16 cellular contexts compared by ENCODE assay signal in the genomic region with DNA sequence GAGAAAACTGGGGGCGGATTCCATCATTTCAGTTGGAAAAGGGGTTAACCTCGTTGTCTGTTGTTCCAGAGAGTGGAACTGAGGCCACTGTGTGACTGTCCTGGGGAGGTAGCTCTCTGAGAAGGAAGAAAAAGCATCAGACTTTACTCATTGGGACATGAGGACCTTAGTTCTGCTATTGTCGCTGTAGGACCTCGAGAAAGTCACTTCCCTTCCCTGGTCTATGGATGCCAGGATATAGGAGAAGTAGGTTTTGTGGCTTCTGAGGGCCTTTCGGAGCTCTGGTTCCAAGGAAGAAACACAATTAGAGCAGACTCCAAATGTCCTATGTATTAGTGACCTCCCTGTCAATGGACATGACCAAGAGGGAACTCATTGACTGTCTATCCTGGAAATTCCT. TPM values are rescaled to one million over a fixed set of nuclear protein-coding genes. Genes with fewer than 3 reads are reported as not detected.
DNase-seq lines count a peak whose midpoint lies in the region; ATAC-seq and TF ChIP-seq lines count a peak whose summit lies in the region.
"Had no signal": no experiment of that assay in that cellular context is flagged by ENCODE, and none has a peak within 500 bp of the region (broad histone marks: within the 10 kb centered on the region; RNA-seq: fewer than 3 reads in every experiment).

No MANE protein-coding gene starts in this region.

- no peaks in the 10 kb centered on the region for H3K36me3 ChIP-seq in adrenal gland (replicated peaks in 1 of 2)
- no peaks in the 10 kb centered on the region for H3K36me3 ChIP-seq in gastrocnemius medialis
- H3K36me3 ChIP-seq: upper lobe of left lung had no signal

- H3K4me3 ChIP-seq in adrenal gland (no peak overlapping the region), gastrocnemius medialis (peak overlapping the region in 3 of 4 donors; percentile 33 to 40 (median 37))
- H3K4me3 ChIP-seq: upper lobe of left lung had no signal

- H3K27ac Mint-ChIP-seq in activated CD4-positive, alpha-beta T cell treated with anti-CD3 and anti-CD28 coated beads, Interleukin-2, amount 10 ng/mL, durations not matched to agents 24 days and 14 days: peak overlapping the region; percentile 100
- peak overlapping the region; percentile 83 for H3K27ac Mint-ChIP-seq in HFFc6
- H3K27ac Mint-ChIP-seq: WTC11 had no signal

- H3K4me1 Mint-ChIP-seq in activated CD4-positive, alpha-beta T cell treated with anti-CD3 and anti-CD28 coated beads, Interleukin-2, amount 10 ng/mL, durations not matched to agents 24 days and 14 days: peaks cover 68% of the 10 kb centered on the region
- H3K4me1 Mint-ChIP-seq in HFFc6 (ENCODE audit: low read depth): peaks cover 27% of the 10 kb centered on the region; the same call in 1 of the 2 replicates
- H3K4me1 Mint-ChIP-seq: WTC11 had no signal

- TF ChIP-seq CTCF in HFFc6 (IDR thresholded peaks at IDR 0.05) (no peak), adrenal gland (IDR thresholded peaks at IDR 0.05) (no peak), gastrocnemius medialis (IDR thresholded peaks at IDR 0.05 in 4 of 5, conservative IDR thresholded peaks at IDR 0.05 in 1 of 5) (no peak)

- H3K27me3 Mint-ChIP-seq in activated CD4-positive, alpha-beta T cell treated with anti-CD3 and anti-CD28 coated beads, Interleukin-2, amount 10 ng/mL, durations not matched to agents 24 days and 14 days: no peaks in the 10 kb centered on the region
- H3K27me3 Mint-ChIP-seq in HFFc6 (ENCODE audit: insufficient read depth): peaks cover 5% of the 10 kb centered on the region
- H3K27me3 Mint-ChIP-seq: activated naive CD8-positive, alpha-beta T cell treated with anti-CD3 and anti-CD28 coated beads, Interleukin-2, amount 10 ng/mL, durations not matched to agents 7 days and 5 days had no signal

- H3K36me3 Mint-ChIP-seq in activated CD4-positive, alpha-beta T cell treated with anti-CD3 and anti-CD28 coated beads, Interleukin-2, amount 10 ng/mL, durations not matched to agents 24 days and 14 days (ENCODE audit: low read depth): peaks cover 11% of the 10 kb centered on the region
- H3K36me3 Mint-ChIP-seq in HFFc6 (ENCODE audit: low read depth): peaks cover 9% of the 10 kb centered on the region
- H3K36me3 Mint-ChIP-seq: WTC11 had no signal

- no peak overlapping the region for H3K4me3 Mint-ChIP-seq in activated CD4-positive, alpha-beta T cell treated with anti-CD3 and anti-CD28 coated beads, Interleukin-2, amount 10 ng/mL, durations not matched to agents 24 days and 14 days
- H3K4me3 Mint-ChIP-seq in HFFc6: peak overlapping the region; percentile 26; the same call in 1 of the 2 replicates
- H3K4me3 Mint-ChIP-seq: activated naive CD8-positive, alpha-beta T cell treated with anti-CD3 and anti-CD28 coated beads, Interleukin-2, amount 10 ng/mL, durations not matched to agents 7 days and 5 days; WTC11 had no signal

- H3K4me1 ChIP-seq in adrenal gland (replicated peaks in 1 of 2) (peaks cover 3 to 24% of the 10 kb centered on the region in 2 donors), gastrocnemius medialis (peaks cover 72 to 80% of the 10 kb centered on the region in 2 donors)
- H3K4me1 ChIP-seq: parathyroid adenoma, upper lobe of left lung had no signal

- TF ChIP-seq POLR2A in adrenal gland (IDR thresholded peaks at IDR 0.05) (no peak), gastrocnemius medialis (IDR thresholded peaks at IDR 0.05) (no peak)

- no peaks in the 10 kb centered on the region for H3K9me3 ChIP-seq in adrenal gland (replicated peaks in 1 of 3)
- H3K9me3 ChIP-seq in gastrocnemius medialis: no peaks in the 10 kb centered on the region
- H3K9me3 ChIP-seq: upper lobe of left lung had no signal

- H3K27ac ChIP-seq in adrenal gland: peak overlapping the region in 4 of 5 donors; percentile 54 to 81 (median 68)
- H3K27ac ChIP-seq in gastrocnemius medialis: peak overlapping the region; percentile 98 to 99 (median 98)
- H3K27ac ChIP-seq: parathyroid adenoma, upper lobe of left lung had no signal

- intact Hi-C loops in activated CD4-positive, alpha-beta T cell treated with anti-CD3 and anti-CD28 coated beads, Interleukin-2, amount 10 ng/mL, durations not matched to agents 24 days and 14 days (cut with micrococcal nuclease): loop anchor here (2.0 to 10.0 kb wide), 5 partner anchors 45 to 756 kb away; no protein-coding TSS in a partner anchor
- intact Hi-C loops in adrenal gland (cut with DNase I) (no loop called here), gastrocnemius medialis (cut with DNase I; ENCODE audit: low total_unique reads) (loop anchor here (10.0 kb wide), 1 partner anchor 633 kb away; no protein-coding TSS in a partner anchor)

- in situ Hi-C loops in gastrocnemius medialis (cut with MboI; ENCODE audit: low sequenced_read_pairs in 4 of 4): no loop called here

- WGBS in adrenal gland, 4 donors: 83 to 87% (median 83%) methylated on average over 5 of the region's 5 CpGs

- H3K9me3 Mint-ChIP-seq in activated CD4-positive, alpha-beta T cell treated with anti-CD3 and anti-CD28 coated beads, Interleukin-2, amount 10 ng/mL, durations not matched to agents 24 days and 14 days: peaks cover 13% of the 10 kb centered on the region
- peaks cover 49% of the 10 kb centered on the region for H3K9me3 Mint-ChIP-seq in HFFc6
- H3K9me3 Mint-ChIP-seq: WTC11 had no signal

- no peaks in the 10 kb centered on the region for H3K27me3 ChIP-seq in adrenal gland
- no peaks in the 10 kb centered on the region for H3K27me3 ChIP-seq in gastrocnemius medialis
- H3K27me3 ChIP-seq: upper lobe of left lung had no signal

- ATAC-seq in gastrocnemius medialis: no peak
- ATAC-seq in activated CD4-positive, CD25-positive, alpha-beta regulatory T cell treated with anti-CD3 and anti-CD28 coated beads, Interleukin-2, amount 50 U/mL, for 24 hours: no peak
- ATAC-seq: WTC11 had no signal

- DNase-seq in activated CD4-positive, alpha-beta T cell treated with anti-CD3 and anti-CD28 coated beads, Interleukin-2, amount 10 ng/mL, durations not matched to agents 24 days and 14 days: no peak
- DNase-seq in activated CD4-positive, alpha-beta T cell treated with anti-CD3 and anti-CD28 coated beads, Interleukin-2, amount 50 U/mL, for 48 hours: no peak
- DNase-seq in HFFc6 (no peak), adrenal gland (no peak), gastrocnemius medialis (no peak), AG20443 (ENCODE audit: low spot score) (no peak), NCI-H510A (lab: John Stamatoyannopoulos, UW) (no peak)
- DNase-seq: activated naive CD8-positive, alpha-beta T cell treated with anti-CD3 and anti-CD28 coated beads, Interleukin-2, amount 10 ng/mL, durations not matched to agents 7 days and 5 days; MM.1S; NCI-H2029 treated with DMSO at 0.1 percent for 48 hours; stimulated activated CD4-positive, alpha-beta T cell treated with anti-CD3 and anti-CD28 coated beads, Interleukin-12 subunit alpha, Interleukin-12 subunit beta, amount 100 ng/mL, for 4 hours; stimulated activated naive CD4-positive, alpha-beta T cell treated with Interleukin-2 at 50 U/mL for 16 hours; upper lobe of left lung had no signal

RNA-seq across cellular contexts. Expression of gene MYO18B, which starts 6.2 kb away (rescaled TPM):
- total RNA-seq in activated CD4-positive, alpha-beta T cell treated with anti-CD3 and anti-CD28 coated beads, Interleukin-2, amount 10 ng/mL, durations not matched to agents 24 days and 14 days: 0.40 and 0.49 TPM in 2 replicates
- total RNA-seq in HFFc6 (2021; fragmentation: NEBNext Ultra II Directional; extraction: Animal tissue kit (Norgen Biotek cat#: 25700)): under 1 TPM in 1 of 6 experiments, not detected in 5; 0.02 TPM
- total RNA-seq in adrenal gland: under 1 TPM; 0.08 to 0.91 (median 0.18) TPM
- under 1 TPM; 0.09 to 0.20 (median 0.16) TPM for polyA plus RNA-seq in adrenal gland
- total RNA-seq in gastrocnemius medialis: 100 to 1,000 TPM; 273 to 408 (median 362) TPM

Comparison
In these comparisons a context has a peak if more than half of its experiments do, and no peak if none do; other contexts are left out.
1. H3K4me3 ChIP-seq: peak in gastrocnemius medialis (3 of 4); none in adrenal gland (0 of 4).
2. RNA of gene MYO18B, which starts 6.2 kb away (total RNA-seq): 273 to 408 TPM in gastrocnemius medialis; 0.40 to 0.49 TPM in activated CD4-positive, alpha-beta T cell treated with anti-CD3 and anti-CD28 coated beads, Interleukin-2, amount 10 ng/mL, durations not matched to agents 24 days and 14 days, 0.08 to 0.91 TPM in adrenal gland and 0.02 TPM in HFFc6; every median in the first group is over 100 times any median in the second.
3. intact Hi-C loops: an anchor here in activated CD4-positive, alpha-beta T cell treated with anti-CD3 and anti-CD28 coated beads, Interleukin-2, amount 10 ng/mL, durations not matched to agents 24 days and 14 days (2.0 to 10.0 kb wide) and gastrocnemius medialis (10.0 kb wide); none called in adrenal gland.